Comparison of ENCODE assay signal across 23 cellular contexts in the genomic region with DNA sequence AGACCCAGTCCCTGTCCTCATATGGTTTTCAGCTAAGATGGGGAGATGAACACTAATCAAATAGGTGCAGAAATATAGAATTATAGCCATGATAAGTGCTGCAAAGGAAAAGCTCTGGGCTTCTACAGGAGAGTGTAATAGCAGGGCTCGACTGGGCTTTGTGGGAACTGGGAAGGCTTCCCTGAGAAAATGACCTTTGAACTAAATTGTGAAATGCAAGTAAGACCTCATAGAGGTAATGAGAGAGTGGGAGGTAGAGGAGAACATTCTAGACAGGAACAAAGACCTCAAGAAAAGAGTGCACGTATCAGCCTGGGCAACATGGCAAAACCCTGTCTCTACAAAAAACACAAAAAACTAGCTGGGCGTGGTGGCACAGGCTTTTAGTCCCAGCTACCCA.
"Had no signal": no experiment of that assay in that cellular context is flagged by ENCODE, and none has a peak within 500 bp of the region (broad histone marks: within the 10 kb centered on the region; RNA-seq: fewer than 3 reads in every experiment).

No MANE protein-coding gene starts in this region.

- H3K27me3 ChIP-seq: neural progenitor cell, right atrium auricular region had no signal

- H3K36me3 ChIP-seq: heart right ventricle, left lung, lower lobe of right lung, neural progenitor cell, neutrophil, right atrium auricular region, sigmoid colon, spleen, transverse colon, upper lobe of right lung had no signal

- H3K4me3 ChIP-seq: heart right ventricle, hepatocyte, left lung, lower lobe of right lung, neural progenitor cell, psoas muscle, right atrium auricular region, sigmoid colon, spleen, transverse colon, upper lobe of right lung had no signal

- H3K27ac ChIP-seq: heart right ventricle, hepatocyte, left lung, lower lobe of right lung, neural progenitor cell, neutrophil, parathyroid adenoma, psoas muscle, right atrium auricular region, sigmoid colon, spleen, transverse colon, upper lobe of right lung had no signal

- H3K9me3 ChIP-seq: heart right ventricle, left lung, lower lobe of right lung, neutrophil, psoas muscle, right atrium auricular region, sigmoid colon, transverse colon, upper lobe of right lung had no signal

- ATAC-seq: naive thymus-derived CD8-positive, alpha-beta T cell; psoas muscle; stimulated activated effector memory CD8-positive, alpha-beta T cell treated with anti-CD3 and anti-CD28 coated beads, Interleukin-12 subunit alpha, Interleukin-12 subunit beta, amount 100 ng/mL, for 72 hours; stimulated activated naive CD8-positive, alpha-beta T cell treated with anti-CD3 and anti-CD28 coated beads, Interleukin-15, amount 100 ng/mL, for 72 hours had no signal

- H3K4me1 ChIP-seq: heart right ventricle, lower lobe of right lung, parathyroid adenoma, psoas muscle, right atrium auricular region, sigmoid colon, spleen, transverse colon, upper lobe of right lung had no signal

- DNase-seq: heart right ventricle; islet precursor cell; kidney glomerular epithelial cell; left lung; lower lobe of right lung; mammary epithelial cell; mesenchymal stem cell; naive thymus-derived CD8-positive, alpha-beta T cell; psoas muscle; sigmoid colon; small intestine; spleen; stimulated activated CD4-positive, alpha-beta T cell treated with anti-CD3 and anti-CD28 coated beads, Interleukin-4, amount 100 ng/mL, for 24 hours; stimulated activated naive CD4-positive, alpha-beta T cell; stimulated activated naive CD8-positive, alpha-beta T cell treated with anti-CD3 and anti-CD28 coated beads, Interleukin-15, amount 100 ng/mL, for 72 hours; transverse colon; upper lobe of right lung had no signal
